Comparison of ENCODE assay signal across 1 cellular context in the genomic region with DNA sequence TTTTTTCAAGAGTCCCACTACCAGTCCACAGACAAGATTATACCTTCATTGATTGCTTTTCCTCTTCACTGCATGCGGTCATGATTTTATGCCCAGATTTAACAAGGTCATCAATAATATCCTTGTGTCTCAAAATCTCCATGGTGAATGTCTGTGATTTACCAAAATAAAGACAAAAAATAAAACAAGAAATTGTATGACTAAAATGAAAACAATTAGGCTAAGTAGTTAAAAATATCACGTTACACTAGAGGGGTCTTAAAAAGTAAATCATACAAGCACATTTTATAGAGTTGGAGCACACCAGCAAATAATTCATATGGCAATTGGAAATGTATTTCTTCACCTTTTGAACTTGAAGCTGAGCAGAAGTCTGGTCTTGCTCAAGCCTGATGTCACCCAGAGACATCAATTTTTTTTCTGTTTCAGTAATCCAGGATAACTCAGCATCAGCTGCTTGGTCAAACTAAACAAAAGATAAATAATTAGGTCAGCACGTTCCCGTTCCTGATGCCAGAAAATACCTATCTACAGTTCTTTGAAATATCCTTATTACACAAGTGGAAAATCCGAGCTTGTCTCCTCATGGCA.
TF ChIP-seq lines count a peak whose summit lies in the region.

No MANE protein-coding gene starts in this region.

TF ChIP-seq in HEK293, 187 proteins besides CTCF, POLR2A, EP300 and RAD21 (continued from another document and continues in another):
- TF ChIP-seq, protein P1, sequence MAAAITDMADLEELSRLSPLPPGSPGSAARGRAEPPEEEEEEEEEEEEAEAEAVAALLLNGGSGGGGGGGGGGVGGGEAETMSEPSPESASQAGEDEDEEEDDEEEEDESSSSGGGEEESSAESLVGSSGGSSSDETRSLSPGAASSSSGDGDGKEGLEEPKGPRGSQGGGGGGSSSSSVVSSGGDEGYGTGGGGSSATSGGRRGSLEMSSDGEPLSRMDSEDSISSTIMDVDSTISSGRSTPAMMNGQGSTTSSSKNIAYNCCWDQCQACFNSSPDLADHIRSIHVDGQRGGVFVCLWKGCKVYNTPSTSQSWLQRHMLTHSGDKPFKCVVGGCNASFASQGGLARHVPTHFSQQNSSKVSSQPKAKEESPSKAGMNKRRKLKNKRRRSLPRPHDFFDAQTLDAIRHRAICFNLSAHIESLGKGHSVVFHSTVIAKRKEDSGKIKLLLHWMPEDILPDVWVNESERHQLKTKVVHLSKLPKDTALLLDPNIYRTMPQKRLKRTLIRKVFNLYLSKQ (tag by site-specific recombination; IDR thresholded peaks at IDR 0.05; ENCODE audit: borderline replicate concordance): no peak
- TF ChIP-seq ZNF175 (tag by site-specific recombination; IDR thresholded peaks at IDR 0.05) (no peak), ZIC2 (tag by site-specific recombination; IDR thresholded peaks at IDR 0.05) (peak; percentile 67; the same call in 1 of the 2 replicates), ZNF274 (IDR thresholded peaks at IDR 0.05; ENCODE audit: low read length) (no peak), ZNF274 (tag by site-specific recombination; IDR thresholded peaks at IDR 0.05; ENCODE audit: borderline replicate concordance) (no peak), ZBTB21 (tag by site-specific recombination; IDR thresholded peaks at IDR 0.05) (no peak), ZNF10 (tag by site-specific recombination; IDR thresholded peaks at IDR 0.05) (peak; percentile 23; the same call in 1 of the 2 replicates), ZEB2 (tag by site-specific recombination; IDR thresholded peaks at IDR 0.05) (peak; percentile 88), ZNF24 (tag by site-specific recombination; IDR thresholded peaks at IDR 0.05) (peak; percentile 18; the same call in 1 of the 2 replicates), ZNF19 (tag by site-specific recombination; IDR thresholded peaks at IDR 0.05; ENCODE audit: low read depth) (no peak), HOXD13 (CRISPR knock-in tag; IDR thresholded peaks at IDR 0.05; ENCODE audit: borderline replicate concordance) (no peak), ZNF184 (tag by site-specific recombination; IDR thresholded peaks at IDR 0.05) (no peak), ZBTB8A (tag by site-specific recombination; IDR thresholded peaks at IDR 0.05) (peak; percentile 36; the same call in 1 of the 2 replicates), ZNF76 (tag by site-specific recombination; IDR thresholded peaks at IDR 0.05; ENCODE audit: borderline replicate concordance, low read depth) (no peak), ZBTB1 (tag by site-specific recombination; IDR thresholded peaks at IDR 0.05) (no peak), ZNF202 (tag by site-specific recombination; IDR thresholded peaks at IDR 0.05; ENCODE audit: borderline replicate concordance) (no peak), SCRT2 (tag by site-specific recombination; IDR thresholded peaks at IDR 0.05) (0 out of 2 replicates have a peak, but pooled peaks have one; percentile 8), ZNF223 (tag by site-specific recombination; IDR thresholded peaks at IDR 0.05) (no peak), ZNF48 (tag by site-specific recombination; IDR thresholded peaks at IDR 0.05) (no peak), ZNF366 (tag by site-specific recombination; conservative IDR thresholded peaks at IDR 0.05) (peak; percentile 90), SP2 (tag by site-specific recombination; IDR thresholded peaks at IDR 0.05) (no peak; the same call in 1 of the 2 replicates), ZNF707 (tag by site-specific recombination; IDR thresholded peaks at IDR 0.05) (no peak), ZNF433 (tag by site-specific recombination; IDR thresholded peaks at IDR 0.05; ENCODE audit: low read depth) (no peak), WT1 (tag by site-specific recombination; IDR thresholded peaks at IDR 0.05) (no peak), IKZF3 (tag by site-specific recombination; IDR thresholded peaks at IDR 0.05) (peak; percentile 47), ZSCAN30 (tag by site-specific recombination; IDR thresholded peaks at IDR 0.05) (0 out of 2 replicates have a peak, but pooled peaks have one; percentile 48), ZNF214 (tag by site-specific recombination; IDR thresholded peaks at IDR 0.05; ENCODE audit: borderline replicate concordance) (no peak), ZNF174 (tag by site-specific recombination; IDR thresholded peaks at IDR 0.05) (no peak), ZNF792 (tag by site-specific recombination; IDR thresholded peaks at IDR 0.05) (no peak)
- TF ChIP-seq, protein P2, sequence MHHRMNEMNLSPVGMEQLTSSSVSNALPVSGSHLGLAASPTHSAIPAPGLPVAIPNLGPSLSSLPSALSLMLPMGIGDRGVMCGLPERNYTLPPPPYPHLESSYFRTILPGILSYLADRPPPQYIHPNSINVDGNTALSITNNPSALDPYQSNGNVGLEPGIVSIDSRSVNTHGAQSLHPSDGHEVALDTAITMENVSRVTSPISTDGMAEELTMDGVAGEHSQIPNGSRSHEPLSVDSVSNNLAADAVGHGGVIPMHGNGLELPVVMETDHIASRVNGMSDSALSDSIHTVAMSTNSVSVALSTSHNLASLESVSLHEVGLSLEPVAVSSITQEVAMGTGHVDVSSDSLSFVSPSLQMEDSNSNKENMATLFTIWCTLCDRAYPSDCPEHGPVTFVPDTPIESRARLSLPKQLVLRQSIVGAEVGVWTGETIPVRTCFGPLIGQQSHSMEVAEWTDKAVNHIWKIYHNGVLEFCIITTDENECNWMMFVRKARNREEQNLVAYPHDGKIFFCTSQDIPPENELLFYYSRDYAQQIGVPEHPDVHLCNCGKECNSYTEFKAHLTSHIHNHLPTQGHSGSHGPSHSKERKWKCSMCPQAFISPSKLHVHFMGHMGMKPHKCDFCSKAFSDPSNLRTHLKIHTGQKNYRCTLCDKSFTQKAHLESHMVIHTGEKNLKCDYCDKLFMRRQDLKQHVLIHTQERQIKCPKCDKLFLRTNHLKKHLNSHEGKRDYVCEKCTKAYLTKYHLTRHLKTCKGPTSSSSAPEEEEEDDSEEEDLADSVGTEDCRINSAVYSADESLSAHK (tag by site-specific recombination; IDR thresholded peaks at IDR 0.05): peak; percentile 38
- TF ChIP-seq, protein P3, sequence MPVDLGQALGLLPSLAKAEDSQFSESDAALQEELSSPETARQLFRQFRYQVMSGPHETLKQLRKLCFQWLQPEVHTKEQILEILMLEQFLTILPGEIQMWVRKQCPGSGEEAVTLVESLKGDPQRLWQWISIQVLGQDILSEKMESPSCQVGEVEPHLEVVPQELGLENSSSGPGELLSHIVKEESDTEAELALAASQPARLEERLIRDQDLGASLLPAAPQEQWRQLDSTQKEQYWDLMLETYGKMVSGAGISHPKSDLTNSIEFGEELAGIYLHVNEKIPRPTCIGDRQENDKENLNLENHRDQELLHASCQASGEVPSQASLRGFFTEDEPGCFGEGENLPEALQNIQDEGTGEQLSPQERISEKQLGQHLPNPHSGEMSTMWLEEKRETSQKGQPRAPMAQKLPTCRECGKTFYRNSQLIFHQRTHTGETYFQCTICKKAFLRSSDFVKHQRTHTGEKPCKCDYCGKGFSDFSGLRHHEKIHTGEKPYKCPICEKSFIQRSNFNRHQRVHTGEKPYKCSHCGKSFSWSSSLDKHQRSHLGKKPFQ (tag by site-specific recombination; IDR thresholded peaks at IDR 0.05): peak; percentile 63; the same call in 1 of the 2 replicates
- TF ChIP-seq, protein P4, sequence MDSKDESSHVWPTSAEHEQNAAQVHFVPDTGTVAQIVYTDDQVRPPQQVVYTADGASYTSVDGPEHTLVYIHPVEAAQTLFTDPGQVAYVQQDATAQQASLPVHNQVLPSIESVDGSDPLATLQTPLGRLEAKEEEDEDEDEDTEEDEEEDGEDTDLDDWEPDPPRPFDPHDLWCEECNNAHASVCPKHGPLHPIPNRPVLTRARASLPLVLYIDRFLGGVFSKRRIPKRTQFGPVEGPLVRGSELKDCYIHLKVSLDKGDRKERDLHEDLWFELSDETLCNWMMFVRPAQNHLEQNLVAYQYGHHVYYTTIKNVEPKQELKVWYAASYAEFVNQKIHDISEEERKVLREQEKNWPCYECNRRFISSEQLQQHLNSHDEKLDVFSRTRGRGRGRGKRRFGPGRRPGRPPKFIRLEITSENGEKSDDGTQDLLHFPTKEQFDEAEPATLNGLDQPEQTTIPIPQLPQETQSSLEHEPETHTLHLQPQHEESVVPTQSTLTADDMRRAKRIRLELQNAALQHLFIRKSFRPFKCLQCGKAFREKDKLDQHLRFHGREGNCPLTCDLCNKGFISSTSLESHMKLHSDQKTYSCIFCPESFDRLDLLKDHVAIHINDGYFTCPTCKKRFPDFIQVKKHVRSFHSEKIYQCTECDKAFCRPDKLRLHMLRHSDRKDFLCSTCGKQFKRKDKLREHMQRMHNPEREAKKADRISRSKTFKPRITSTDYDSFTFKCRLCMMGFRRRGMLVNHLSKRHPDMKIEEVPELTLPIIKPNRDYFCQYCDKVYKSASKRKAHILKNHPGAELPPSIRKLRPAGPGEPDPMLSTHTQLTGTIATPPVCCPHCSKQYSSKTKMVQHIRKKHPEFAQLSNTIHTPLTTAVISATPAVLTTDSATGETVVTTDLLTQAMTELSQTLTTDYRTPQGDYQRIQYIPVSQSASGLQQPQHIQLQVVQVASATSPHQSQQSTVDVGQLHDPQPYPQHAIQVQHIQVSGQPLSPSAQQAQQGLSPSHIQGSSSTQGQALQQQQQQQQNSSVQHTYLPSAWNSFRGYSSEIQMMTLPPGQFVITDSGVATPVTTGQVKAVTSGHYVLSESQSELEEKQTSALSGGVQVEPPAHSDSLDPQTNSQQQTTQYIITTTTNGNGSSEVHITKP (tag by site-specific recombination; IDR thresholded peaks at IDR 0.05): no peak
- TF ChIP-seq, protein P5, sequence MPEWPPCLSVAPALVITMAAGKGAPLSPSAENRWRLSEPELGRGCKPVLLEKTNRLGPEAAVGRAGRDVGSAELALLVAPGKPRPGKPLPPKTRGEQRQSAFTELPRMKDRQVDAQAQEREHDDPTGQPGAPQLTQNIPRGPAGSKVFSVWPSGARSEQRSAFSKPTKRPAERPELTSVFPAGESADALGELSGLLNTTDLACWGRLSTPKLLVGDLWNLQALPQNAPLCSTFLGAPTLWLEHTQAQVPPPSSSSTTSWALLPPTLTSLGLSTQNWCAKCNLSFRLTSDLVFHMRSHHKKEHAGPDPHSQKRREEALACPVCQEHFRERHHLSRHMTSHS (tag by site-specific recombination; IDR thresholded peaks at IDR 0.05): 0 out of 2 replicates have a peak, but pooled peaks have one; percentile 39
- TF ChIP-seq, protein P6, sequence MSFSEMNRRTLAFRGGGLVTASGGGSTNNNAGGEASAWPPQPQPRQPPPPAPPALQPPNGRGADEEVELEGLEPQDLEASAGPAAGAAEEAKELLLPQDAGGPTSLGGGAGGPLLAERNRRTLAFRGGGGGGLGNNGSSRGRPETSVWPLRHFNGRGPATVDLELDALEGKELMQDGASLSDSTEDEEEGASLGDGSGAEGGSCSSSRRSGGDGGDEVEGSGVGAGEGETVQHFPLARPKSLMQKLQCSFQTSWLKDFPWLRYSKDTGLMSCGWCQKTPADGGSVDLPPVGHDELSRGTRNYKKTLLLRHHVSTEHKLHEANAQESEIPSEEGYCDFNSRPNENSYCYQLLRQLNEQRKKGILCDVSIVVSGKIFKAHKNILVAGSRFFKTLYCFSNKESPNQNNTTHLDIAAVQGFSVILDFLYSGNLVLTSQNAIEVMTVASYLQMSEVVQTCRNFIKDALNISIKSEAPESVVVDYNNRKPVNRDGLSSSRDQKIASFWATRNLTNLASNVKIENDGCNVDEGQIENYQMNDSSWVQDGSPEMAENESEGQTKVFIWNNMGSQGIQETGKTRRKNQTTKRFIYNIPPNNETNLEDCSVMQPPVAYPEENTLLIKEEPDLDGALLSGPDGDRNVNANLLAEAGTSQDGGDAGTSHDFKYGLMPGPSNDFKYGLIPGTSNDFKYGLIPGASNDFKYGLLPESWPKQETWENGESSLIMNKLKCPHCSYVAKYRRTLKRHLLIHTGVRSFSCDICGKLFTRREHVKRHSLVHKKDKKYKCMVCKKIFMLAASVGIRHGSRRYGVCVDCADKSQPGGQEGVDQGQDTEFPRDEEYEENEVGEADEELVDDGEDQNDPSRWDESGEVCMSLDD (tag by site-specific recombination; IDR thresholded peaks at IDR 0.05): no peak
- TF ChIP-seq, protein P7, sequence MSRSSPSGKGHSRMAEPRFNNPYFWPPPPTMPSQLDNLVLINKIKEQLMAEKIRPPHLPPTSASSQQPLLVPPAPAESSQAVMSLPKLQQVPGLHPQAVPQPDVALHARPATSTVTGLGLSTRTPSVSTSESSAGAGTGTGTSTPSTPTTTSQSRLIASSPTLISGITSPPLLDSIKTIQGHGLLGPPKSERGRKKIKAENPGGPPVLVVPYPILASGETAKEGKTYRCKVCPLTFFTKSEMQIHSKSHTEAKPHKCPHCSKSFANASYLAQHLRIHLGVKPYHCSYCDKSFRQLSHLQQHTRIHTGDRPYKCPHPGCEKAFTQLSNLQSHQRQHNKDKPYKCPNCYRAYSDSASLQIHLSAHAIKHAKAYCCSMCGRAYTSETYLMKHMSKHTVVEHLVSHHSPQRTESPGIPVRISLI (tag by site-specific recombination; IDR thresholded peaks at IDR 0.05): peak; percentile 82
- TF ChIP-seq, protein P8, sequence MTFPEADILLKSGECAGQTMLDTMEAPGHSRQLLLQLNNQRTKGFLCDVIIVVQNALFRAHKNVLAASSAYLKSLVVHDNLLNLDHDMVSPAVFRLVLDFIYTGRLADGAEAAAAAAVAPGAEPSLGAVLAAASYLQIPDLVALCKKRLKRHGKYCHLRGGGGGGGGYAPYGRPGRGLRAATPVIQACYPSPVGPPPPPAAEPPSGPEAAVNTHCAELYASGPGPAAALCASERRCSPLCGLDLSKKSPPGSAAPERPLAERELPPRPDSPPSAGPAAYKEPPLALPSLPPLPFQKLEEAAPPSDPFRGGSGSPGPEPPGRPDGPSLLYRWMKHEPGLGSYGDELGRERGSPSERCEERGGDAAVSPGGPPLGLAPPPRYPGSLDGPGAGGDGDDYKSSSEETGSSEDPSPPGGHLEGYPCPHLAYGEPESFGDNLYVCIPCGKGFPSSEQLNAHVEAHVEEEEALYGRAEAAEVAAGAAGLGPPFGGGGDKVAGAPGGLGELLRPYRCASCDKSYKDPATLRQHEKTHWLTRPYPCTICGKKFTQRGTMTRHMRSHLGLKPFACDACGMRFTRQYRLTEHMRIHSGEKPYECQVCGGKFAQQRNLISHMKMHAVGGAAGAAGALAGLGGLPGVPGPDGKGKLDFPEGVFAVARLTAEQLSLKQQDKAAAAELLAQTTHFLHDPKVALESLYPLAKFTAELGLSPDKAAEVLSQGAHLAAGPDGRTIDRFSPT (tag by site-specific recombination; IDR thresholded peaks at IDR 0.05): peak; percentile 40; the same call in 1 of the 2 replicates
- TF ChIP-seq, protein P9, sequence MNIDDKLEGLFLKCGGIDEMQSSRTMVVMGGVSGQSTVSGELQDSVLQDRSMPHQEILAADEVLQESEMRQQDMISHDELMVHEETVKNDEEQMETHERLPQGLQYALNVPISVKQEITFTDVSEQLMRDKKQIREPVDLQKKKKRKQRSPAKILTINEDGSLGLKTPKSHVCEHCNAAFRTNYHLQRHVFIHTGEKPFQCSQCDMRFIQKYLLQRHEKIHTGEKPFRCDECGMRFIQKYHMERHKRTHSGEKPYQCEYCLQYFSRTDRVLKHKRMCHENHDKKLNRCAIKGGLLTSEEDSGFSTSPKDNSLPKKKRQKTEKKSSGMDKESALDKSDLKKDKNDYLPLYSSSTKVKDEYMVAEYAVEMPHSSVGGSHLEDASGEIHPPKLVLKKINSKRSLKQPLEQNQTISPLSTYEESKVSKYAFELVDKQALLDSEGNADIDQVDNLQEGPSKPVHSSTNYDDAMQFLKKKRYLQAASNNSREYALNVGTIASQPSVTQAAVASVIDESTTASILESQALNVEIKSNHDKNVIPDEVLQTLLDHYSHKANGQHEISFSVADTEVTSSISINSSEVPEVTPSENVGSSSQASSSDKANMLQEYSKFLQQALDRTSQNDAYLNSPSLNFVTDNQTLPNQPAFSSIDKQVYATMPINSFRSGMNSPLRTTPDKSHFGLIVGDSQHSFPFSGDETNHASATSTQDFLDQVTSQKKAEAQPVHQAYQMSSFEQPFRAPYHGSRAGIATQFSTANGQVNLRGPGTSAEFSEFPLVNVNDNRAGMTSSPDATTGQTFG (tag by site-specific recombination; IDR thresholded peaks at IDR 0.05; ENCODE audit: borderline replicate concordance): no peak
